Comparison of ENCODE assay signal across 1 cellular context in genomic region chr6:54070025-54070424, GRCh38.
TF ChIP-seq lines count a peak whose summit lies in the region.

No MANE protein-coding gene starts in this region.

TF ChIP-seq in A549, 52 proteins besides CTCF, POLR2A, EP300 and RAD21 (continued from another document):
- no peak for TF ChIP-seq NR3C1 (IDR thresholded peaks at IDR 0.05)
- no peak for TF ChIP-seq RFX5 (IDR thresholded peaks at IDR 0.05)
- TF ChIP-seq TFCP2L1 (CRISPR knock-in tag; IDR thresholded peaks at IDR 0.05), result no peak
- TF ChIP-seq CBX8 (IDR thresholded peaks at IDR 0.05), result no peak
- TF ChIP-seq EHMT2 (IDR thresholded peaks at IDR 0.05; ENCODE audit: low read depth), result no peak
- no peak for TF ChIP-seq ELK1 (IDR thresholded peaks at IDR 0.05; ENCODE audit: low read depth, low read length)
- TF ChIP-seq CHD2 (IDR thresholded peaks at IDR 0.05; ENCODE audit: low read length, partially characterized antibody), result no peak
